Comparison of ENCODE assay signal across 11 cellular contexts in genomic region chr1:225921734-225922709, GRCh38. TPM values are rescaled to one million over a fixed set of nuclear protein-coding genes. Genes with fewer than 3 reads are reported as not detected.
A peak's percentile ranks its signal among the peaks of the same experiment; 100 is the strongest.
DNase-seq lines count a peak whose midpoint lies in the region; ATAC-seq, FAIRE-seq and TF ChIP-seq lines count a peak whose summit lies in the region.
"Had no signal": no experiment of that assay in that cellular context is flagged by ENCODE, and none has a peak within 500 bp of the region (broad histone marks: within the 10 kb centered on the region; RNA-seq: fewer than 3 reads in every experiment).

No MANE protein-coding gene starts in this region.

- RAD21 ChIA-PET in HCT116 (lab: Charles Lee; ENCODE audit: low non-redundant PET in 1 of 2, low total read pairs in 2 of 2, uncharacterized antibody in 2 of 2, unreplicated experiment in 2 of 2), result no interaction called here

- dilution Hi-C loops in keratinocyte (cut with MboI; ENCODE audit: extremely low pct_ligation_motif_present, low sequenced_read_pairs), result no loop called here

- no peaks in the 10 kb centered on the region for H3K27me3 ChIP-seq in HCT116 (ENCODE audit: insufficient read depth, low read length)
- no peaks in the 10 kb centered on the region for H3K27me3 ChIP-seq in keratinocyte (ENCODE audit: control insufficient read depth, extremely low read depth, insufficient read depth, low read length)
- no peaks in the 10 kb centered on the region for H3K27me3 ChIP-seq in brain microvascular endothelial cell (replicated peaks)
- no peaks in the 10 kb centered on the region for H3K27me3 ChIP-seq in uterus

- H3K36me3 ChIP-seq in HCT116 (ENCODE audit: control insufficient read depth in 1 of 2, insufficient read depth in 2 of 2, low read length in 2 of 2), result peaks cover 16 to 33% of the 10 kb centered on the region in 2 experiments
- peaks cover 30% of the 10 kb centered on the region for H3K36me3 ChIP-seq in SK-N-MC (ENCODE audit: insufficient read depth, low read length)
- H3K36me3 ChIP-seq in keratinocyte (ENCODE audit: control insufficient read depth in 2 of 2, extremely low read depth in 1 of 2, insufficient read depth in 2 of 2, low read length in 2 of 2), result peaks cover 4 to 22% of the 10 kb centered on the region in 2 experiments
- peaks cover 29% of the 10 kb centered on the region for H3K36me3 ChIP-seq in brain microvascular endothelial cell (replicated peaks)
- no peaks in the 10 kb centered on the region for H3K36me3 ChIP-seq in uterus

- no peaks in the 10 kb centered on the region for H4K20me1 ChIP-seq in HCT116 (ENCODE audit: insufficient read depth)
- H4K20me1 ChIP-seq in keratinocyte (ENCODE audit: control insufficient read depth, extremely low read depth, insufficient read depth, low read length), result peaks cover 7% of the 10 kb centered on the region

- no peak for ATAC-seq in HCT116

- TF ChIP-seq POLR2A in HCT116 (IDR thresholded peaks at IDR 0.05; ENCODE audit: borderline replicate concordance, extremely low read depth, insufficient read depth, insufficient read length), result no peak
- no peak for TF ChIP-seq POLR2A in uterus (IDR thresholded peaks at IDR 0.05)

- POLR2A ChIA-PET in HCT116 (lab: Charles Lee), result no interaction called here

- H3K4me1 ChIP-seq in HCT116 (ENCODE audit: control insufficient read depth in 1 of 2, insufficient read depth in 2 of 2, low read length in 2 of 2) (peaks cover 9 to 18% of the 10 kb centered on the region in 2 experiments), keratinocyte (ENCODE audit: control insufficient read depth, extremely low read depth, insufficient read depth, low read length) (peaks cover 44% of the 10 kb centered on the region), uterus (no peaks in the 10 kb centered on the region)

- H3K4me3 ChIP-seq in AG10803 (ENCODE audit: low read length), result 0 out of 2 replicates have a peak overlapping the region, but pooled peaks have one; percentile 7
- peak overlapping the region in 1 of 2 experiments; percentile 6; a peak in 2 of 4 replicates for H3K4me3 ChIP-seq in HCT116 (replicated peaks in 1 of 2; ENCODE audit: low read depth in 1 of 2, low read length in 2 of 2)
- peak overlapping the region; percentile 95 for H3K4me3 ChIP-seq in SK-N-MC
- H3K4me3 ChIP-seq in keratinocyte (ENCODE audit: control insufficient read depth in 2 of 3, extremely low read depth in 1 of 3, insufficient read depth in 2 of 3, low read depth in 1 of 3, low read length in 3 of 3), result peak overlapping the region; percentile 12 to 98 (median 97)
- no peak overlapping the region for H3K4me3 ChIP-seq in brain microvascular endothelial cell (ENCODE audit: low read depth, low read length)
- H3K4me3 ChIP-seq in uterus, result no peak overlapping the region

- no peak for TF ChIP-seq CTCF in AG10803 (conservative IDR thresholded peaks at IDR 0.05; ENCODE audit: low read length)
- TF ChIP-seq CTCF in HCT116 (IDR thresholded peaks at IDR 0.05 in 2 of 3, conservative IDR thresholded peaks at IDR 0.05 in 1 of 3; ENCODE audit: borderline replicate concordance in 1 of 3, insufficient read depth in 1 of 3, low read depth in 2 of 3, low read length in 2 of 3), result no peak
- TF ChIP-seq CTCF in keratinocyte (optimal IDR thresholded peaks at IDR 0.05 in 1 of 3, IDR thresholded peaks at IDR 0.05 in 1 of 3, conservative IDR thresholded peaks at IDR 0.05 in 1 of 3; ENCODE audit: extremely low read depth in 1 of 3, insufficient read depth in 2 of 3, low read length in 3 of 3), result no peak
- TF ChIP-seq CTCF in brain microvascular endothelial cell (IDR thresholded peaks at IDR 0.05; ENCODE audit: low read depth, low read length, missing control alignments), result no peak
- no peak for TF ChIP-seq CTCF in uterus (IDR thresholded peaks at IDR 0.05)

- H3K9me3 ChIP-seq in HCT116 (ENCODE audit: control insufficient read depth in 1 of 2, insufficient read depth in 1 of 2, low read depth in 1 of 2, low read length in 2 of 2) (no peaks in the 10 kb centered on the region), SK-N-MC (ENCODE audit: low read depth, low read length) (no peaks in the 10 kb centered on the region), keratinocyte (ENCODE audit: control insufficient read depth, low read depth, low read length) (no peaks in the 10 kb centered on the region), uterus (no peaks in the 10 kb centered on the region)

- H3K9ac ChIP-seq in HCT116 (ENCODE audit: low read length), result peak overlapping the region; percentile 99; the same call in 1 of the 2 replicates
- H3K9ac ChIP-seq in SK-N-MC (ENCODE audit: insufficient read length), result no peak overlapping the region
- peak overlapping the region; percentile 95 for H3K9ac ChIP-seq in keratinocyte (ENCODE audit: control insufficient read depth, extremely low read depth, insufficient read depth, low read length)

- no peak for TF ChIP-seq RAD21 in HCT116 (IDR thresholded peaks at IDR 0.05; ENCODE audit: low read depth)

- H3K79me2 ChIP-seq in HCT116 (ENCODE audit: insufficient read depth, low read length) (peaks cover 26% of the 10 kb centered on the region), keratinocyte (ENCODE audit: control insufficient read depth, insufficient read depth, low read length) (peaks cover 11% of the 10 kb centered on the region)

- no TSS peak for BruUV-seq in HCT116 (replicated peaks; lab: Mats Ljungman, UMichigan)

- in situ Hi-C loops in brain microvascular endothelial cell (cut with HindIII; ENCODE audit: low pct_ligation_motif_present, low sequenced_read_pairs), result no loop called here

- CTCF ChIA-PET in HCT116 (lab: Charles Lee), result no interaction called here

- FAIRE-seq in keratinocyte (lab: Jason Lieb, UNC), result peak; percentile 94

- intact Hi-C loops in HCT116 (cut with micrococcal nuclease) (no loop called here), uterus (cut with DNase I; ENCODE audit: low total_unique reads) (no loop called here)

- H3K4me2 ChIP-seq in HCT116 (ENCODE audit: low read length) (peak overlapping the region; percentile 85), keratinocyte (ENCODE audit: control insufficient read depth, extremely low read depth, insufficient read depth, low read depth, low read length) (peak overlapping the region; percentile 93)

- H2AFZ ChIP-seq in HCT116 (ENCODE audit: low read depth, low read length, poor library complexity, severe bottlenecking) (no peak overlapping the region), keratinocyte (ENCODE audit: control insufficient read depth, low read length) (no peak overlapping the region)

- H3K27ac ChIP-seq in HCT116 (ENCODE audit: low read depth, low read length), result peak overlapping the region; percentile 24
- no peak overlapping the region for H3K27ac ChIP-seq in SK-N-MC
- peak overlapping the region; percentile 77 for H3K27ac ChIP-seq in keratinocyte (ENCODE audit: control insufficient read depth, insufficient read depth, low read length)
- H3K27ac ChIP-seq in brain microvascular endothelial cell, result no peak overlapping the region
- no peak overlapping the region for H3K27ac ChIP-seq in uterus

- H3K9me1 ChIP-seq in keratinocyte (ENCODE audit: control insufficient read depth, extremely low read depth, insufficient read depth, low read length), result peaks cover 6% of the 10 kb centered on the region

- peak; percentile 25 for DNase-seq in AG10803 (ENCODE audit: low read depth)
- no peak for DNase-seq in HCT116 (ENCODE audit: low read depth, low spot score)
- DNase-seq in SK-N-MC (ENCODE audit: low read depth, low spot score), result no peak
- peak; percentile 96 for DNase-seq in keratinocyte (ENCODE audit: low read depth, low spot score)
- DNase-seq in brain microvascular endothelial cell, result no peak
- DNase-seq in stimulated activated CD8-positive, alpha-beta memory T cell treated with anti-CD3 and anti-CD28 coated beads, Interleukin-4, amount 100 ng/mL, for 48 hours, result no peak
- no peak for DNase-seq in uterus
- no peak for DNase-seq in AG20443 (ENCODE audit: low spot score)
- DNase-seq: activated gamma-delta T cell treated with Interleukin-2 at 50 U/mL for 16 hours, HCEC 1CT, NCI-H774 had no signal

- H3K9me2 ChIP-seq in HCT116 (ENCODE audit: insufficient read depth), result no peaks in the 10 kb centered on the region

RNA-seq across cellular contexts. Expression of gene PYCR2, which starts 2.0 kb away (rescaled TPM):
- 107 TPM for total RNA-seq in HCT116 (2021; ENCODE audit: unreplicated experiment)
- 122 and 164 TPM in 2 replicates for polyA plus RNA-seq in HCT116 (2012)
- polyA plus RNA-seq in keratinocyte, result 45.5 to 62.3 TPM (median 49.5 TPM) in 3 replicates
- 14.6 TPM for polyA plus RNA-seq in keratinocyte (2011; ENCODE audit: low read depth)
- 33.5 and 60.9 TPM in 2 replicates for polyA plus RNA-seq in keratinocyte (2011; cell fraction: cytosol; rRNA removed)
- 86.7 and 102 TPM in 2 replicates for polyA plus RNA-seq in keratinocyte (2011; cell fraction: nucleus; rRNA removed)
- 27.2 and 63.9 TPM in 2 replicates for polyA plus RNA-seq in keratinocyte (2012; ENCODE audit: low replicate concordance)
- 34.3 to 67.8 TPM (median 43.6 TPM) in 3 replicates for polyA minus RNA-seq in keratinocyte
- polyA minus RNA-seq in keratinocyte (2011; cell fraction: cytosol; rRNA and poly(A)+ RNA removed), result 48.7 TPM
- polyA minus RNA-seq in keratinocyte (2011; cell fraction: nucleus; rRNA and poly(A)+ RNA removed), result 23.7 and 24.9 TPM in 2 replicates
- 10 to 100 TPM; 19.5 to 66.4 (median 38.8) TPM for total RNA-seq in uterus

RNA-seq across cellular contexts. Expression of gene LEFTY2, which starts 19.0 kb away (rescaled TPM):
- total RNA-seq in HCT116 (2021; ENCODE audit: unreplicated experiment), result not detected
- not detected in 2 replicates for polyA plus RNA-seq in HCT116 (2012)
- not detected in 3 replicates for polyA plus RNA-seq in keratinocyte
- not detected for polyA plus RNA-seq in keratinocyte (2011; ENCODE audit: low read depth)
- polyA plus RNA-seq in keratinocyte (2011; cell fraction: cytosol; rRNA removed), result not detected in 2 replicates
- polyA plus RNA-seq in keratinocyte (2011; cell fraction: nucleus; rRNA removed), result not detected in 2 replicates
- not detected in 2 replicates for polyA plus RNA-seq in keratinocyte (2012; ENCODE audit: low replicate concordance)
- polyA minus RNA-seq in keratinocyte, result not detected in 3 replicates
- polyA minus RNA-seq in keratinocyte (2011; cell fraction: cytosol; rRNA and poly(A)+ RNA removed), result not detected
- polyA minus RNA-seq in keratinocyte (2011; cell fraction: nucleus; rRNA and poly(A)+ RNA removed), result not detected in 2 replicates
- 10 to 100 TPM in 3 of 4 donors, 1 to 10 TPM in 1; 6.1 to 41.6 (median 29.5) TPM for total RNA-seq in uterus

RNA-seq across cellular contexts. Expression of gene LEFTY1, which starts 33.1 kb away (rescaled TPM):
- total RNA-seq in HCT116 (2021; ENCODE audit: unreplicated experiment) (0.64 TPM), uterus (1 to 10 TPM in 2 of 4 donors, not detected in 2; 1.1 to 3.5 TPM)
- 0.10 TPM in 2 replicates for polyA plus RNA-seq in HCT116 (2012)
- not detected in 3 replicates for polyA plus RNA-seq in keratinocyte
- not detected for polyA plus RNA-seq in keratinocyte (2011; ENCODE audit: low read depth)
- polyA plus RNA-seq in keratinocyte (2011; cell fraction: cytosol; rRNA removed), result not detected in 2 replicates
- polyA plus RNA-seq in keratinocyte (2011; cell fraction: nucleus; rRNA removed), result not detected in 2 replicates
- polyA plus RNA-seq in keratinocyte (2012; ENCODE audit: low replicate concordance), result not detected in 2 replicates
- not detected in 3 replicates for polyA minus RNA-seq in keratinocyte
- not detected for polyA minus RNA-seq in keratinocyte (2011; cell fraction: cytosol; rRNA and poly(A)+ RNA removed)
- not detected in 2 replicates for polyA minus RNA-seq in keratinocyte (2011; cell fraction: nucleus; rRNA and poly(A)+ RNA removed)

RNA-seq across cellular contexts. Expression of gene TMEM63A, which starts 39.8 kb away (rescaled TPM):
- total RNA-seq in HCT116 (2021; ENCODE audit: unreplicated experiment) (24.4 TPM), uterus (100 to 1,000 TPM in 1 of 4 donors, 10 to 100 TPM in 3; 11.2 to 125 (median 63.8) TPM)
- polyA plus RNA-seq in HCT116 (2012), result 15.2 and 15.4 TPM in 2 replicates
- polyA plus RNA-seq in keratinocyte, result 15.7 to 18.7 TPM (median 16.5 TPM) in 3 replicates
- 8.0 TPM for polyA plus RNA-seq in keratinocyte (2011; ENCODE audit: low read depth)
- 4.9 and 5.4 TPM in 2 replicates for polyA plus RNA-seq in keratinocyte (2011; cell fraction: cytosol; rRNA removed)
- 88.1 and 97.5 TPM in 2 replicates for polyA plus RNA-seq in keratinocyte (2011; cell fraction: nucleus; rRNA removed)
- polyA plus RNA-seq in keratinocyte (2012; ENCODE audit: low replicate concordance), result 9.8 and 12.6 TPM in 2 replicates
- 20.5 to 37.5 TPM (median 37.3 TPM) in 3 replicates for polyA minus RNA-seq in keratinocyte
- polyA minus RNA-seq in keratinocyte (2011; cell fraction: cytosol; rRNA and poly(A)+ RNA removed), result 8.8 TPM
- polyA minus RNA-seq in keratinocyte (2011; cell fraction: nucleus; rRNA and poly(A)+ RNA removed), result 30.6 and 41.7 TPM in 2 replicates

Comparison
In these comparisons a context has a peak if more than half of its experiments do, and no peak if none do; other contexts are left out.
1. DNase-seq: peak in AG10803 (single experiment) and keratinocyte (single experiment); none in HCT116 (single experiment), SK-N-MC (single experiment), brain microvascular endothelial cell (single experiment), stimulated activated CD8-positive, alpha-beta memory T cell treated with anti-CD3 and anti-CD28 coated beads, Interleukin-4, amount 100 ng/mL, for 48 hours (single experiment), uterus (0 of 2) and AG20443 (single experiment).
2. H3K4me3 ChIP-seq: peak in AG10803 (single experiment), SK-N-MC (single experiment) and keratinocyte (3 of 3); none in brain microvascular endothelial cell (single experiment) and uterus (0 of 2).
3. H3K27ac ChIP-seq: peak in HCT116 (single experiment) and keratinocyte (single experiment); none in SK-N-MC (single experiment), brain microvascular endothelial cell (single experiment) and uterus (0 of 2).